29 cellular contexts compared by ENCODE assay signal in the genomic region with DNA sequence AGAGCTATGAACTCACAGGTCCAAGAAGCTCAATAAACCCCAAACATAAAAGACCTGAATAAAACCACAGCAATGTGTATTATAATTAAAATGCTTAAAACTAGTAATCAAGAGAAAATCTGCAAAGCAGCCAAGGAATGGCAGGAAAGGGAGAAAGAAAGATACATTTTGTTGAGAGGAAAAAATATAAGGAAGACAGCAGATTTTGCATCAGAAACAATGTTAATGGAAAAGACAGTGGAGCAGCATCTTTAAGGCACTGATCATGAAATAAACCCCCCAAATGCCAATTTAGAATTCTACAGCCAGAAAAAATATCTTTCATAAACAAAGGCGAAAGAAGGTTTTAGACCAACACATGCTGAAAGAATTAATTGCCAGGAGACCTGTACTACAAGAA.
"Had no signal": no experiment of that assay in that cellular context is flagged by ENCODE, and none has a peak within 500 bp of the region (broad histone marks: within the 10 kb centered on the region; RNA-seq: fewer than 3 reads in every experiment).

No MANE protein-coding gene starts in this region.

- H3K9me3 ChIP-seq: testis, tibial artery, upper lobe of right lung, uterus, vagina had no signal

- H3K27me3 ChIP-seq: testis, thyroid gland, upper lobe of left lung, upper lobe of right lung, uterus, vagina had no signal

- H3K4me1 Mint-ChIP-seq: stimulated activated effector memory CD8-positive, alpha-beta T cell treated with anti-CD3 and anti-CD28 coated beads, Interleukin-12 subunit alpha, Interleukin-12 subunit beta, amount 100 ng/mL, for 72 hours had no signal

- H3K36me3 Mint-ChIP-seq: stimulated activated effector memory CD8-positive, alpha-beta T cell treated with anti-CD3 and anti-CD28 coated beads, Interleukin-12 subunit alpha, Interleukin-12 subunit beta, amount 100 ng/mL, for 72 hours; type B pancreatic cell had no signal

- H3K4me3 Mint-ChIP-seq: stimulated activated effector memory CD8-positive, alpha-beta T cell treated with anti-CD3 and anti-CD28 coated beads, Interleukin-12 subunit alpha, Interleukin-12 subunit beta, amount 100 ng/mL, for 72 hours; stimulated activated memory B cell treated with anti-CD40 and anti-IgM and Interleukin-4, amounts not matched to agents 10 μg/mL and 1 μg/mL and 100 μg/mL, for 72 hours; stimulated activated naive B cell treated with anti-CD40 and anti-IgM and Interleukin-4, amounts not matched to agents 10 μg/mL and 1 μg/mL and 100 μg/mL, for 72 hours; stimulated activated naive CD8-positive, alpha-beta T cell treated with anti-CD3 and anti-CD28 coated beads, Interleukin-15, amount 100 ng/mL, for 72 hours; stimulated activated naive CD8-positive, alpha-beta T cell treated with anti-CD3 and anti-CD28 coated beads, Interleukin-15, Interleukin-2, amounts not matched to agents 100 ng/mL and 50 ng/mL, for 24 hours; type B pancreatic cell had no signal

- ATAC-seq: stimulated activated effector memory CD8-positive, alpha-beta T cell treated with anti-CD3 and anti-CD28 coated beads, Interleukin-12 subunit alpha, Interleukin-12 subunit beta, amount 100 ng/mL, for 72 hours; stimulated activated memory B cell treated with anti-CD40 and anti-IgM and Interleukin-4, amounts not matched to agents 10 μg/mL and 1 μg/mL and 100 μg/mL, for 72 hours; stimulated activated naive B cell treated with anti-CD40 and anti-IgM and Interleukin-4, amounts not matched to agents 10 μg/mL and 1 μg/mL and 100 μg/mL, for 72 hours; stimulated activated naive CD8-positive, alpha-beta T cell treated with anti-CD3 and anti-CD28 coated beads, Interleukin-15, amount 100 ng/mL, for 72 hours; stimulated activated naive CD8-positive, alpha-beta T cell treated with anti-CD3 and anti-CD28 coated beads, Interleukin-15, Interleukin-2, amounts not matched to agents 100 U/mL and 50 U/mL, for 24 hours; upper lobe of right lung had no signal

- DNase-seq: stimulated activated CD4-positive, alpha-beta T cell treated with anti-CD3 and anti-CD28 coated beads, Interleukin-2, amount 100 ng/mL, for 48 hours; stimulated activated CD4-positive, alpha-beta T cell treated with anti-CD3 and anti-CD28 coated beads, Interleukin-4, amount 100 ng/mL, for 1 hour; stimulated activated CD4-positive, alpha-beta T cell treated with anti-CD3 and anti-CD28 coated beads, Interleukin-4, amount 100 ng/mL, for 24 hours; stimulated activated CD4-positive, alpha-beta T cell treated with anti-CD3 and anti-CD28 coated beads, Interleukin-4, amount 100 ng/mL, for 4 hours; stimulated activated CD8-positive, alpha-beta memory T cell treated with anti-CD3 and anti-CD28 coated beads, Interleukin-4, amount 100 ng/mL, for 48 hours; stimulated activated naive B cell treated with anti-CD40 and anti-IgM and Interleukin-4, amounts not matched to agents 10 μg/mL and 1 μg/mL and 100 μg/mL, for 72 hours; stimulated activated naive CD4-positive, alpha-beta T cell; stimulated activated naive CD4-positive, alpha-beta T cell treated with Interleukin-2 at 50 U/mL for 16 hours; stimulated activated naive CD8-positive, alpha-beta T cell treated with anti-CD3 and anti-CD28 coated beads, Interleukin-15, amount 100 ng/mL, for 72 hours; stimulated activated naive CD8-positive, alpha-beta T cell treated with anti-CD3 and anti-CD28 coated beads, Interleukin-15, Interleukin-2, amounts not matched to agents 100 U/mL and 50 U/mL, for 24 hours; stomach; substantia nigra; testis; thyroid gland; tibial artery; transverse colon; trophoblast cell; upper lobe of left lung; upper lobe of right lung; uterus had no signal

- FAIRE-seq: urothelium cell line had no signal

- H3K4me1 ChIP-seq: testis, thyroid gland, upper lobe of right lung, uterus had no signal

- H3K4me3 ChIP-seq: stomach, suprapubic skin, testis, thoracic aorta, thyroid gland, tibial artery, tibial nerve, transverse colon, upper lobe of left lung, upper lobe of right lung, uterus, vagina had no signal

- H3K27ac ChIP-seq: stomach, suprapubic skin, testis, thoracic aorta, thyroid gland, tibial artery, tibial nerve, transverse colon, upper lobe of left lung, upper lobe of right lung, uterus, vagina had no signal

- H3K27ac Mint-ChIP-seq: stimulated activated effector memory CD8-positive, alpha-beta T cell treated with anti-CD3 and anti-CD28 coated beads, Interleukin-12 subunit alpha, Interleukin-12 subunit beta, amount 100 ng/mL, for 72 hours; stimulated activated memory B cell treated with anti-CD40 and anti-IgM and Interleukin-4, amounts not matched to agents 10 μg/mL and 1 μg/mL and 100 μg/mL, for 72 hours; stimulated activated naive B cell treated with anti-CD40 and anti-IgM and Interleukin-4, amounts not matched to agents 10 μg/mL and 1 μg/mL and 100 μg/mL, for 72 hours; stimulated activated naive CD8-positive, alpha-beta T cell treated with anti-CD3 and anti-CD28 coated beads, Interleukin-15, amount 100 ng/mL, for 72 hours; stimulated activated naive CD8-positive, alpha-beta T cell treated with anti-CD3 and anti-CD28 coated beads, Interleukin-15, Interleukin-2, amounts not matched to agents 100 ng/mL and 50 ng/mL, for 24 hours; type B pancreatic cell had no signal

- H3K36me3 ChIP-seq: stomach, suprapubic skin, thoracic aorta, thyroid gland, tibial artery, tibial nerve, transverse colon, upper lobe of left lung, upper lobe of right lung, uterus, vagina had no signal
